In the genomic region with DNA sequence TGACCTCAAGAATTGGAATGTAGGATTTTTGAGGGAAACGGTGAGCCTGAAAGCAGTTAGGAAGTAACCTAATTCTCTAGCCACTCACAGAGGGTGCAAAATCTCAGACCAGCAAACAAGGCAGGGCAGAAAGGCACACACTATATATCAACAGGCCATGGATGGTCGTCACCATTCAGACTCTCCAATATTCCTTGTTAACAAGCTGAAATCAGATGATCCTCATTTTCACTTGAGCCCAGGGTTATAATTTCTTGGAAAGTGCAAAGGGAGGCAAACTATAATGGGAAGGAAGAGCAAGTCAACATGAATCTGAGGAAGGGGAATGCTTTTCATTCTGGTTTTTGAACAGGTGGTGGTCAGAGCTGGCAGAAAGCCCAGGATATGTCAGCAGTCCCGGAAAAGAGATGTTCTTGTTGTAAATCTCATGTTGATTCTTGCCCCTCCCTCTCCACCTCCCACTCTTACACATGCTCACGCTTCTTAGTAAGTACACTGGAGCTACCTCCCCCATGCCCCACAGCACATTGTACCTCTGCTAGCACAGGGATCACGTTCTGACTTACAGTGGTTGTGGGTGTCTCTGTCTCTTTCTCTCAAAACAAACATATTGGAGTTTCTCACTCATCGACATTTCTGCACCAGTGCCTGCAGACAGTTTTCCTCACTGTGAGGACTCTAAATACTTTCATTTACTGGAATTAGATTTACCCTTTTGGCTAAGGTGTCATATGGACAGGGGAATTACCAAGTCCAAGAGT, we compare ENCODE assay signal across 2 cellular contexts.
A peak's percentile ranks its signal among the peaks of the same experiment; 100 is the strongest.
TF ChIP-seq lines count a peak whose summit lies in the region.

No MANE protein-coding gene starts in this region.

TF ChIP-seq in HEK293T, 16 proteins besides CTCF, POLR2A, EP300 and RAD21:
- TF ChIP-seq L3MBTL2 (conservative IDR thresholded peaks at IDR 0.05): no peak
- TF ChIP-seq, protein P1, sequence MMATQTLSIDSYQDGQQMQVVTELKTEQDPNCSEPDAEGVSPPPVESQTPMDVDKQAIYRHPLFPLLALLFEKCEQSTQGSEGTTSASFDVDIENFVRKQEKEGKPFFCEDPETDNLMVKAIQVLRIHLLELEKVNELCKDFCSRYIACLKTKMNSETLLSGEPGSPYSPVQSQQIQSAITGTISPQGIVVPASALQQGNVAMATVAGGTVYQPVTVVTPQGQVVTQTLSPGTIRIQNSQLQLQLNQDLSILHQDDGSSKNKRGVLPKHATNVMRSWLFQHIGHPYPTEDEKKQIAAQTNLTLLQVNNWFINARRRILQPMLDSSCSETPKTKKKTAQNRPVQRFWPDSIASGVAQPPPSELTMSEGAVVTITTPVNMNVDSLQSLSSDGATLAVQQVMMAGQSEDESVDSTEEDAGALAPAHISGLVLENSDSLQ (IDR thresholded peaks at IDR 0.05): peak; percentile 67

TF ChIP-seq in H1, 55 proteins besides CTCF, POLR2A, EP300 and RAD21:
- no peak for TF ChIP-seq CHD2 (IDR thresholded peaks at IDR 0.05; ENCODE audit: low read length)
- TF ChIP-seq GABPA (IDR thresholded peaks at IDR 0.05; ENCODE audit: borderline replicate concordance, insufficient read depth, low read length): no peak
- TF ChIP-seq NANOG (IDR thresholded peaks at IDR 0.05; ENCODE audit: insufficient read depth, low read depth, low read length, poor library complexity, severe bottlenecking): no peak
- TF ChIP-seq KDM1A (IDR thresholded peaks at IDR 0.05; ENCODE audit: borderline replicate concordance, low read length): no peak
- TF ChIP-seq MAFK (IDR thresholded peaks at IDR 0.05; ENCODE audit: low read depth, low read length): no peak
- TF ChIP-seq JUND (IDR thresholded peaks at IDR 0.05; ENCODE audit: low read length): no peak
- no peak for TF ChIP-seq FOSL1 (IDR thresholded peaks at IDR 0.05; ENCODE audit: insufficient read depth, low read depth, low read length)
- no peak for TF ChIP-seq BRCA1 (IDR thresholded peaks at IDR 0.05; ENCODE audit: low read depth, low read length)
- no peak for TF ChIP-seq SIN3A (conservative IDR thresholded peaks at IDR 0.05 in 1 of 2, IDR thresholded peaks at IDR 0.05 in 1 of 2; ENCODE audit: low read depth in 1 of 2, low read length in 2 of 2)
- no peak for TF ChIP-seq RBBP5 (IDR thresholded peaks at IDR 0.05; ENCODE audit: borderline replicate concordance, low read depth, low read length)
- TF ChIP-seq POU5F1 (IDR thresholded peaks at IDR 0.05; ENCODE audit: low read depth, low read length): no peak
- no peak for TF ChIP-seq SAP30 (IDR thresholded peaks at IDR 0.05; ENCODE audit: insufficient read depth, insufficient replicate concordance, low read length)
- no peak for TF ChIP-seq EZH2 (IDR thresholded peaks at IDR 0.05; ENCODE audit: low read depth, low read length, severe bottlenecking)
- TF ChIP-seq KDM5A (IDR thresholded peaks at IDR 0.05; ENCODE audit: low read length): no peak
- TF ChIP-seq, protein P2, sequence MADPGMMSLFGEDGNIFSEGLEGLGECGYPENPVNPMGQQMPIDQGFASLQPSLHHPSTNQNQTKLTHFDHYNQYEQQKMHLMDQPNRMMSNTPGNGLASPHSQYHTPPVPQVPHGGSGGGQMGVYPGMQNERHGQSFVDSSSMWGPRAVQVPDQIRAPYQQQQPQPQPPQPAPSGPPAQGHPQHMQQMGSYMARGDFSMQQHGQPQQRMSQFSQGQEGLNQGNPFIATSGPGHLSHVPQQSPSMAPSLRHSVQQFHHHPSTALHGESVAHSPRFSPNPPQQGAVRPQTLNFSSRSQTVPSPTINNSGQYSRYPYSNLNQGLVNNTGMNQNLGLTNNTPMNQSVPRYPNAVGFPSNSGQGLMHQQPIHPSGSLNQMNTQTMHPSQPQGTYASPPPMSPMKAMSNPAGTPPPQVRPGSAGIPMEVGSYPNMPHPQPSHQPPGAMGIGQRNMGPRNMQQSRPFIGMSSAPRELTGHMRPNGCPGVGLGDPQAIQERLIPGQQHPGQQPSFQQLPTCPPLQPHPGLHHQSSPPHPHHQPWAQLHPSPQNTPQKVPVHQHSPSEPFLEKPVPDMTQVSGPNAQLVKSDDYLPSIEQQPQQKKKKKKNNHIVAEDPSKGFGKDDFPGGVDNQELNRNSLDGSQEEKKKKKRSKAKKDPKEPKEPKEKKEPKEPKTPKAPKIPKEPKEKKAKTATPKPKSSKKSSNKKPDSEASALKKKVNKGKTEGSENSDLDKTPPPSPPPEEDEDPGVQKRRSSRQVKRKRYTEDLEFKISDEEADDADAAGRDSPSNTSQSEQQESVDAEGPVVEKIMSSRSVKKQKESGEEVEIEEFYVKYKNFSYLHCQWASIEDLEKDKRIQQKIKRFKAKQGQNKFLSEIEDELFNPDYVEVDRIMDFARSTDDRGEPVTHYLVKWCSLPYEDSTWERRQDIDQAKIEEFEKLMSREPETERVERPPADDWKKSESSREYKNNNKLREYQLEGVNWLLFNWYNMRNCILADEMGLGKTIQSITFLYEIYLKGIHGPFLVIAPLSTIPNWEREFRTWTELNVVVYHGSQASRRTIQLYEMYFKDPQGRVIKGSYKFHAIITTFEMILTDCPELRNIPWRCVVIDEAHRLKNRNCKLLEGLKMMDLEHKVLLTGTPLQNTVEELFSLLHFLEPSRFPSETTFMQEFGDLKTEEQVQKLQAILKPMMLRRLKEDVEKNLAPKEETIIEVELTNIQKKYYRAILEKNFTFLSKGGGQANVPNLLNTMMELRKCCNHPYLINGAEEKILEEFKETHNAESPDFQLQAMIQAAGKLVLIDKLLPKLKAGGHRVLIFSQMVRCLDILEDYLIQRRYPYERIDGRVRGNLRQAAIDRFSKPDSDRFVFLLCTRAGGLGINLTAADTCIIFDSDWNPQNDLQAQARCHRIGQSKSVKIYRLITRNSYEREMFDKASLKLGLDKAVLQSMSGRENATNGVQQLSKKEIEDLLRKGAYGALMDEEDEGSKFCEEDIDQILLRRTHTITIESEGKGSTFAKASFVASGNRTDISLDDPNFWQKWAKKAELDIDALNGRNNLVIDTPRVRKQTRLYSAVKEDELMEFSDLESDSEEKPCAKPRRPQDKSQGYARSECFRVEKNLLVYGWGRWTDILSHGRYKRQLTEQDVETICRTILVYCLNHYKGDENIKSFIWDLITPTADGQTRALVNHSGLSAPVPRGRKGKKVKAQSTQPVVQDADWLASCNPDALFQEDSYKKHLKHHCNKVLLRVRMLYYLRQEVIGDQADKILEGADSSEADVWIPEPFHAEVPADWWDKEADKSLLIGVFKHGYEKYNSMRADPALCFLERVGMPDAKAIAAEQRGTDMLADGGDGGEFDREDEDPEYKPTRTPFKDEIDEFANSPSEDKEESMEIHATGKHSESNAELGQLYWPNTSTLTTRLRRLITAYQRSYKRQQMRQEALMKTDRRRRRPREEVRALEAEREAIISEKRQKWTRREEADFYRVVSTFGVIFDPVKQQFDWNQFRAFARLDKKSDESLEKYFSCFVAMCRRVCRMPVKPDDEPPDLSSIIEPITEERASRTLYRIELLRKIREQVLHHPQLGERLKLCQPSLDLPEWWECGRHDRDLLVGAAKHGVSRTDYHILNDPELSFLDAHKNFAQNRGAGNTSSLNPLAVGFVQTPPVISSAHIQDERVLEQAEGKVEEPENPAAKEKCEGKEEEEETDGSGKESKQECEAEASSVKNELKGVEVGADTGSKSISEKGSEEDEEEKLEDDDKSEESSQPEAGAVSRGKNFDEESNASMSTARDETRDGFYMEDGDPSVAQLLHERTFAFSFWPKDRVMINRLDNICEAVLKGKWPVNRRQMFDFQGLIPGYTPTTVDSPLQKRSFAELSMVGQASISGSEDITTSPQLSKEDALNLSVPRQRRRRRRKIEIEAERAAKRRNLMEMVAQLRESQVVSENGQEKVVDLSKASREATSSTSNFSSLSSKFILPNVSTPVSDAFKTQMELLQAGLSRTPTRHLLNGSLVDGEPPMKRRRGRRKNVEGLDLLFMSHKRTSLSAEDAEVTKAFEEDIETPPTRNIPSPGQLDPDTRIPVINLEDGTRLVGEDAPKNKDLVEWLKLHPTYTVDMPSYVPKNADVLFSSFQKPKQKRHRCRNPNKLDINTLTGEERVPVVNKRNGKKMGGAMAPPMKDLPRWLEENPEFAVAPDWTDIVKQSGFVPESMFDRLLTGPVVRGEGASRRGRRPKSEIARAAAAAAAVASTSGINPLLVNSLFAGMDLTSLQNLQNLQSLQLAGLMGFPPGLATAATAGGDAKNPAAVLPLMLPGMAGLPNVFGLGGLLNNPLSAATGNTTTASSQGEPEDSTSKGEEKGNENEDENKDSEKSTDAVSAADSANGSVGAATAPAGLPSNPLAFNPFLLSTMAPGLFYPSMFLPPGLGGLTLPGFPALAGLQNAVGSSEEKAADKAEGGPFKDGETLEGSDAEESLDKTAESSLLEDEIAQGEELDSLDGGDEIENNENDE (IDR thresholded peaks at IDR 0.05; ENCODE audit: insufficient replicate concordance, low read length): no peak
